ENCODE assay signal across 14 cellular contexts in genomic region chr11:103877221-103877620, GRCh38.
DNase-seq lines count a peak whose midpoint lies in the region; ATAC-seq and TF ChIP-seq lines count a peak whose summit lies in the region.
"Had no signal": no experiment of that assay in that cellular context is flagged by ENCODE, and none has a peak within 500 bp of the region (broad histone marks: within the 10 kb centered on the region; RNA-seq: fewer than 3 reads in every experiment).

No MANE protein-coding gene starts in this region.

- in situ Hi-C loops in GM23248 (cut with MboI): no loop called here

- no peak overlapping the region for H3K4me2 ChIP-seq in GM23248 (ENCODE audit: unreplicated experiment)

- H3K4me3 ChIP-seq in AG09309 (ENCODE audit: control insufficient read depth, low read depth, low read length) (no peak overlapping the region), GM23248 (no peak overlapping the region), fibroblast of mammary gland (ENCODE audit: control insufficient read depth, low read depth, low read length) (no peak overlapping the region)
- H3K4me3 ChIP-seq: K562, vagina had no signal

- no peak overlapping the region for H2AFZ ChIP-seq in GM23248

- H3K36me3 ChIP-seq in GM23248 (ENCODE audit: low read depth): no peaks in the 10 kb centered on the region
- H3K36me3 ChIP-seq: vagina had no signal

- H3K27ac ChIP-seq in GM23248: no peak overlapping the region
- H3K27ac ChIP-seq: vagina had no signal

- H3K9me3 ChIP-seq in GM23248 (ENCODE audit: low read depth): no peaks in the 10 kb centered on the region
- H3K9me3 ChIP-seq: vagina had no signal

- peak; percentile 27 for TF ChIP-seq CTCF in AG09309 (IDR thresholded peaks at IDR 0.05; ENCODE audit: control insufficient read depth, insufficient read depth, low read depth, low read length, missing control alignments)
- TF ChIP-seq CTCF in fibroblast of mammary gland (conservative IDR thresholded peaks at IDR 0.05; ENCODE audit: control insufficient read depth, insufficient read depth, low read depth, low read length): peak; percentile 16

- H4K20me1 ChIP-seq in GM23248 (ENCODE audit: insufficient read depth): no peaks in the 10 kb centered on the region

- H3K9me2 ChIP-seq in GM23248 (ENCODE audit: insufficient read depth): no peaks in the 10 kb centered on the region

- no peaks in the 10 kb centered on the region for H3F3A ChIP-seq in GM23248 (ENCODE audit: insufficient read depth)

- H3K79me2 ChIP-seq in GM23248 (ENCODE audit: insufficient read depth): no peaks in the 10 kb centered on the region

- DNase-seq in AG09309 (ENCODE audit: low read depth) (no peak), GM23248 (peak; percentile 20), fibroblast of mammary gland (ENCODE audit: low read depth) (peak; percentile 30), NCI-H1417 (lab: John Stamatoyannopoulos, UW) (no peak), GM19240 (ENCODE audit: insufficient read length, low spot score) (no peak)
- DNase-seq: activated CD8-positive, alpha-beta T cell treated with anti-CD3 and anti-CD28 coated beads for 36 hours; activated naive CD4-positive, alpha-beta T cell; stimulated activated CD8-positive, alpha-beta memory T cell treated with anti-CD3 and anti-CD28 coated beads, Interleukin-4, amount 100 ng/mL, for 48 hours had no signal

- peak; percentile 45; the same call in 1 of the 3 replicates for ATAC-seq in SK-N-SH treated with all-trans-retinoic acid at 6 μM for 48 hours
- ATAC-seq in HG03432 (IDR thresholded peaks at IDR 0.05; ENCODE audit: unreplicated experiment): no peak
- no peak for ATAC-seq in GM21619 (IDR thresholded peaks at IDR 0.05; ENCODE audit: unreplicated experiment)
- ATAC-seq: activated CD8-positive, alpha-beta T cell treated with anti-CD3 and anti-CD28 coated beads for 36 hours; esophagus mucosa; K562 had no signal

- H3K4me1 ChIP-seq in GM23248 (ENCODE audit: insufficient read depth): no peaks in the 10 kb centered on the region
- H3K4me1 ChIP-seq: vagina had no signal

- H3K9ac ChIP-seq in GM23248: no peak overlapping the region

- no peaks in the 10 kb centered on the region for H3K27me3 ChIP-seq in GM23248 (replicated peaks; ENCODE audit: insufficient read depth)
- H3K27me3 ChIP-seq: vagina had no signal

TF ChIP-seq in SK-N-SH treated with all-trans-retinoic acid at 6 μM for 48 hours, 23 proteins besides CTCF, POLR2A, EP300 and RAD21:
- TF ChIP-seq ZNF70 (CRISPR knock-in tag; IDR thresholded peaks at IDR 0.05): no peak
- TF ChIP-seq, protein P1, sequence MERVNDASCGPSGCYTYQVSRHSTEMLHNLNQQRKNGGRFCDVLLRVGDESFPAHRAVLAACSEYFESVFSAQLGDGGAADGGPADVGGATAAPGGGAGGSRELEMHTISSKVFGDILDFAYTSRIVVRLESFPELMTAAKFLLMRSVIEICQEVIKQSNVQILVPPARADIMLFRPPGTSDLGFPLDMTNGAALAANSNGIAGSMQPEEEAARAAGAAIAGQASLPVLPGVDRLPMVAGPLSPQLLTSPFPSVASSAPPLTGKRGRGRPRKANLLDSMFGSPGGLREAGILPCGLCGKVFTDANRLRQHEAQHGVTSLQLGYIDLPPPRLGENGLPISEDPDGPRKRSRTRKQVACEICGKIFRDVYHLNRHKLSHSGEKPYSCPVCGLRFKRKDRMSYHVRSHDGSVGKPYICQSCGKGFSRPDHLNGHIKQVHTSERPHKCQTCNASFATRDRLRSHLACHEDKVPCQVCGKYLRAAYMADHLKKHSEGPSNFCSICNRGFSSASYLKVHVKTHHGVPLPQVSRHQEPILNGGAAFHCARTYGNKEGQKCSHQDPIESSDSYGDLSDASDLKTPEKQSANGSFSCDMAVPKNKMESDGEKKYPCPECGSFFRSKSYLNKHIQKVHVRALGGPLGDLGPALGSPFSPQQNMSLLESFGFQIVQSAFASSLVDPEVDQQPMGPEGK (CRISPR knock-in tag; IDR thresholded peaks at IDR 0.05; ENCODE audit: borderline replicate concordance): no peak
- TF ChIP-seq, protein P2, sequence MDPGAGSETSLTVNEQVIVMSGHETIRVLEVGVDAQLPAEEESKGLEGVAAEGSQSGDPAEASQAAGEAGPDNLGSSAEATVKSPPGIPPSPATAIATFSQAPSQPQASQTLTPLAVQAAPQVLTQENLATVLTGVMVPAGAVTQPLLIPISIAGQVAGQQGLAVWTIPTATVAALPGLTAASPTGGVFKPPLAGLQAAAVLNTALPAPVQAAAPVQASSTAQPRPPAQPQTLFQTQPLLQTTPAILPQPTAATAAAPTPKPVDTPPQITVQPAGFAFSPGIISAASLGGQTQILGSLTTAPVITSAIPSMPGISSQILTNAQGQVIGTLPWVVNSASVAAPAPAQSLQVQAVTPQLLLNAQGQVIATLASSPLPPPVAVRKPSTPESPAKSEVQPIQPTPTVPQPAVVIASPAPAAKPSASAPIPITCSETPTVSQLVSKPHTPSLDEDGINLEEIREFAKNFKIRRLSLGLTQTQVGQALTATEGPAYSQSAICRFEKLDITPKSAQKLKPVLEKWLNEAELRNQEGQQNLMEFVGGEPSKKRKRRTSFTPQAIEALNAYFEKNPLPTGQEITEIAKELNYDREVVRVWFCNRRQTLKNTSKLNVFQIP (CRISPR knock-in tag; IDR thresholded peaks at IDR 0.05; ENCODE audit: borderline replicate concordance, low read depth): no peak

Comparison
In these comparisons a context has a peak if more than half of its experiments do, and no peak if none do; other contexts are left out.
1. DNase-seq: peak in GM23248 (single experiment) and fibroblast of mammary gland (single experiment); none in AG09309 (single experiment), NCI-H1417 (0 of 3) and GM19240 (single experiment).